ENCODE assay signal across 1 cellular context in genomic region chr5:43422143-43422542, GRCh38.
TF ChIP-seq lines count a peak whose summit lies in the region.

No MANE protein-coding gene starts in this region.

TF ChIP-seq in GM23338, 12 proteins besides CTCF, POLR2A, EP300 and RAD21 (continued from another document):
- TF ChIP-seq REST (IDR thresholded peaks at IDR 0.05; ENCODE audit: unreplicated experiment) (no peak), ZNF114 (CRISPR knock-in tag; IDR thresholded peaks at IDR 0.05) (no peak)
TF ChIP-seq in GM23338: peak in this region for 0.
